Comparison of ENCODE assay signal across 20 cellular contexts in the genomic region with DNA sequence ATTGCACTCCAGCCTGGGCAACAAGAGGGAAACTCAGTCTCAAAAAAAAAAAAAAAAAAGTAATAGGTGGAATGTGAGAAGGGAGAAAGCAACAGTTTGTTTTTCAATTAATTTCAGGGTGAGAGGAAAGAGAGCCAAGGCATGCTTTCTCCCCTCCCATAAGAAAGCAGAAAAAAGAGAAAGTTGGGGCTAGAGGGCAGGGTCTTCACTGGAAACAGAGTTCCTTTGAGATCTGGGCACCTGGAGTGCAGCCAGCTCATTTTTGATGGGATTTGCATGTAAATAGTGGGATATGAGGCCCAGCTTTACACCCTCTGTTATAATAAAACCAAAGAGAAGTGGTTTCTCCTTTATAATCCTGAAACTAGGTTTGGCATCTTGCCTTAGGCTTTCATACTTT.
"Had no signal": no experiment of that assay in that cellular context is flagged by ENCODE, and none has a peak within 500 bp of the region (broad histone marks: within the 10 kb centered on the region; RNA-seq: fewer than 3 reads in every experiment).

No MANE protein-coding gene starts in this region.

- H3K4me3 ChIP-seq: adrenal gland, coronary artery, esophagus squamous epithelium, gastrocnemius medialis, upper lobe of left lung had no signal

- DNase-seq: activated CD4-positive, alpha-beta T cell treated with anti-CD3 and anti-CD28 coated beads, Interleukin-2, amount 10 ng/mL, durations not matched to agents 7 days and 5 days; activated CD4-positive, CD25-positive, alpha-beta regulatory T cell treated with anti-CD3 and anti-CD28 coated beads, Interleukin-2, amount 50 U/mL, for 72 hours; activated CD8-positive, alpha-beta memory T cell treated with anti-CD3 and anti-CD28 coated beads, Interleukin-2, amount 10 ng/mL, durations not matched to agents 7 days and 5 days; activated CD8-positive, alpha-beta T cell treated with anti-CD3 and anti-CD28 coated beads for 36 hours; activated T-cell treated with anti-CD3 and anti-CD28 coated beads for 4 hours; esophagus squamous epithelium; gastrocnemius medialis; islet precursor cell; left colon; mesendoderm; naive B cell; retina; stimulated activated CD4-positive, alpha-beta T cell treated with anti-CD3 and anti-CD28 coated beads, Interleukin-4, amount 100 ng/mL, for 1 hour; stimulated activated naive CD4-positive, alpha-beta T cell treated with Interleukin-2 at 50 U/mL for 16 hours; T-cell; upper lobe of left lung; WERI-Rb-1 had no signal

- ATAC-seq: activated CD8-positive, alpha-beta memory T cell treated with anti-CD3 and anti-CD28 coated beads, Interleukin-2, amount 10 ng/mL, durations not matched to agents 7 days and 5 days; activated CD8-positive, alpha-beta T cell treated with anti-CD3 and anti-CD28 coated beads for 36 hours; activated naive CD4-positive, alpha-beta T cell treated with anti-CD3 and anti-CD28 coated beads, Interleukin-2, amount 50 U/mL, for 72 hours; gastrocnemius medialis; left colon; T-cell had no signal

- H3K27me3 ChIP-seq: adrenal gland, esophagus squamous epithelium, gastrocnemius medialis, upper lobe of left lung had no signal

- H3K36me3 ChIP-seq: adrenal gland, esophagus squamous epithelium, gastrocnemius medialis, upper lobe of left lung, WERI-Rb-1 had no signal
